30 cellular contexts compared by ENCODE assay signal in the genomic region with DNA sequence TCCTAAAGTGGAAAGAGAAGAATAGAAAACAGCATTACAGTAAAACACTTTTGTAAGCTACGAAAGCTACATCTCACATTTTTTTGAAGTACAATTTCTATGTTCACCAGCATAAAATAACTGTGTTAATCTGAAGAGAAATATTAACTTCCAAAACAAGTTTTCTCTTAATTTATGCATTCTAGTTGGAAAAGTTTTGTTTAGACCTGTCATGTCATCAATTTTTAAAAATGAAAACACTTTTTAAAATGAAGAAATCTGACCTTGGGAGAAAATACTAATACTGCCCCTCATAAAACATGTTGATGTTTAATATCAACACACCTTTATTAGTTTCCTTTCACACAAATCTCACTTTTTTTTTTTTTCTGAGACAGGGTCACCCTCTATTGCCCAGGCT. TPM values are rescaled to one million over a fixed set of nuclear protein-coding genes. Genes with fewer than 3 reads are reported as not detected.
"Had no signal": no experiment of that assay in that cellular context is flagged by ENCODE, and none has a peak within 500 bp of the region (broad histone marks: within the 10 kb centered on the region; RNA-seq: fewer than 3 reads in every experiment).

No MANE protein-coding gene starts in this region.

- FAIRE-seq: kidney, urothelium cell line had no signal

- H3K27me3 ChIP-seq: ascending aorta, cardiac muscle cell, colonic mucosa, dorsolateral prefrontal cortex, gastroesophageal sphincter, neural progenitor cell, right atrium auricular region had no signal

- H3K4me1 ChIP-seq: ascending aorta, colonic mucosa, right atrium auricular region had no signal

- ATAC-seq: activated CD4-positive, CD25-positive, alpha-beta regulatory T cell treated with anti-CD3 and anti-CD28 coated beads, Interleukin-2, amount 50 U/mL, for 24 hours; gastroesophageal sphincter; naive thymus-derived CD4-positive, alpha-beta T cell had no signal

- H3K36me3 ChIP-seq: ascending aorta, cardiac muscle cell, colonic mucosa, gastroesophageal sphincter, neural progenitor cell, right atrium auricular region had no signal

- H3K9me3 ChIP-seq: ascending aorta, colonic mucosa, gastroesophageal sphincter, right atrium auricular region had no signal

- H3K4me3 ChIP-seq: cardiac muscle cell, colonic mucosa, dorsolateral prefrontal cortex, gastroesophageal sphincter, neural progenitor cell, right atrium auricular region had no signal

- H3K27ac ChIP-seq: ascending aorta, cardiac muscle cell, colonic mucosa, dorsolateral prefrontal cortex, gastroesophageal sphincter, neural progenitor cell, right atrium auricular region had no signal

- DNase-seq: activated CD4-positive, alpha-beta memory T cell treated with anti-CD3 and anti-CD28 coated beads for 36 hours; activated CD4-positive, alpha-beta T cell treated with anti-CD3 and anti-CD28 coated beads for 48 hours; activated CD8-positive, alpha-beta memory T cell treated with anti-CD3 and anti-CD28 coated beads, Interleukin-2, amount 50 U/mL, for 4 hours; activated gamma-delta T cell; activated naive CD4-positive, alpha-beta T cell treated with anti-CD3 and anti-CD28 coated beads, Interleukin-2, amount 10 ng/mL, durations not matched to agents 7 days and 5 days; activated naive CD8-positive, alpha-beta T cell treated with anti-CD3 and anti-CD28 coated beads, Interleukin-2, amount 10 ng/mL, durations not matched to agents 7 days and 5 days; activated T-cell treated with anti-CD3 and anti-CD28 coated beads, Interleukin-2, amount 50 U/mL, for 24 hours; cerebellar nuclear complex; colonic mucosa; dorsolateral prefrontal cortex; effector memory CD4-positive, alpha-beta T cell; hippocampal formation; kidney; left colon; midbrain; naive thymus-derived CD4-positive, alpha-beta T cell; occipital lobe; stimulated activated naive CD4-positive, alpha-beta T cell treated with Interleukin-2 at 50 U/mL for 16 hours; T-helper 1 cell; trophoblast cell had no signal

- H2AFZ ChIP-seq: neural progenitor cell had no signal

- H3K4me2 ChIP-seq: neural progenitor cell had no signal

- H3K9ac ChIP-seq: neural progenitor cell had no signal

RNA-seq across cellular contexts. Expression of a gene that starts 45.2 kb away (rescaled TPM):
- total RNA-seq: activated CD4-positive, alpha-beta memory T cell treated with anti-CD3 and anti-CD28 coated beads for 36 hours; activated CD8-positive, alpha-beta memory T cell treated with anti-CD3 and anti-CD28 coated beads for 36 hours; activated naive CD8-positive, alpha-beta T cell treated with anti-CD3 and anti-CD28 coated beads, Interleukin-2, amount 10 ng/mL, durations not matched to agents 7 days and 5 days; cardiac muscle cell; colonic mucosa; endothelial cell of umbilical vein; naive thymus-derived CD4-positive, alpha-beta T cell; pulmonary artery endothelial cell had no signal
- polyA plus RNA-seq: endothelial cell of umbilical vein; naive thymus-derived CD4-positive, alpha-beta T cell had no signal

RNA-seq across cellular contexts. Expression of a gene that starts 59.3 kb away (rescaled TPM):
- total RNA-seq: activated CD4-positive, alpha-beta memory T cell treated with anti-CD3 and anti-CD28 coated beads for 36 hours; activated CD8-positive, alpha-beta memory T cell treated with anti-CD3 and anti-CD28 coated beads for 36 hours; activated naive CD8-positive, alpha-beta T cell treated with anti-CD3 and anti-CD28 coated beads, Interleukin-2, amount 10 ng/mL, durations not matched to agents 7 days and 5 days; naive thymus-derived CD4-positive, alpha-beta T cell had no signal
- polyA plus RNA-seq: naive thymus-derived CD4-positive, alpha-beta T cell had no signal
